Comparison of ENCODE assay signal across 19 cellular contexts in genomic region chr2:71901466-71901865, GRCh38.
DNase-seq lines count a peak whose midpoint lies in the region; ATAC-seq and TF ChIP-seq lines count a peak whose summit lies in the region.
"Had no signal": no experiment of that assay in that cellular context is flagged by ENCODE, and none has a peak within 500 bp of the region (broad histone marks: within the 10 kb centered on the region; RNA-seq: fewer than 3 reads in every experiment).

No MANE protein-coding gene starts in this region.

- POLR2A ChIA-PET in PC-3 (lab: Charles Lee; ENCODE audit: unreplicated experiment): no interaction called here

- TF ChIP-seq POLR2A in spleen (IDR thresholded peaks at IDR 0.05): no peak

- no TSS peak for BruUV-seq in PC-3 (replicated peaks; lab: Mats Ljungman, UMichigan)

- H3K4me3 ChIP-seq in PC-3 (ENCODE audit: low read length) (no peak overlapping the region), spleen (no peak overlapping the region)
- H3K4me3 ChIP-seq: HAP-1, PC-9 had no signal

- H3K36me3 ChIP-seq in PC-3 (ENCODE audit: low read depth, low read length): no peaks in the 10 kb centered on the region
- H3K36me3 ChIP-seq in spleen: no peaks in the 10 kb centered on the region
- H3K36me3 ChIP-seq: HAP-1 had no signal

- no peaks in the 10 kb centered on the region for H3K9me2 ChIP-seq in PC-3 (replicated peaks; ENCODE audit: low read length)

- H3K4me1 ChIP-seq in PC-3 (ENCODE audit: insufficient read depth, low read length): peaks cover 29% of the 10 kb centered on the region
- H3K4me1 ChIP-seq in spleen: peaks cover 0 to 17% (median 4%) of the 10 kb centered on the region in 6 donors
- H3K4me1 ChIP-seq: HAP-1 had no signal

- no peak overlapping the region for H3K4me2 ChIP-seq in PC-3 (ENCODE audit: low read length)
- H3K4me2 ChIP-seq: PC-9 had no signal

- H3K27ac ChIP-seq in PC-3 (ENCODE audit: low read length): no peak overlapping the region
- H3K27ac ChIP-seq in spleen: no peak overlapping the region
- H3K27ac ChIP-seq: PC-9 had no signal

- no peak for TF ChIP-seq CTCF in PC-3 (conservative IDR thresholded peaks at IDR 0.05; ENCODE audit: low read depth, low read length)
- no peak for TF ChIP-seq CTCF in spleen (IDR thresholded peaks at IDR 0.05 in 8 of 11, conservative IDR thresholded peaks at IDR 0.05 in 3 of 11)

- no peak overlapping the region for H2AFZ ChIP-seq in PC-3 (ENCODE audit: low read length)
- H2AFZ ChIP-seq: PC-9 had no signal

- no peaks in the 10 kb centered on the region for H3F3A ChIP-seq in PC-3 (ENCODE audit: low read length, unreplicated experiment)

- CTCF ChIA-PET in PC-3 (lab: Charles Lee): no interaction called here

- no peaks in the 10 kb centered on the region for H3K79me2 ChIP-seq in PC-3 (ENCODE audit: low read length)

- WGBS in spleen, 5 donors: 73 to 81% (median 76%) methylated on average over 1 of the region's 1 CpG

- H3K9me3 ChIP-seq in PC-3 (ENCODE audit: low read length) (no peaks in the 10 kb centered on the region), spleen (no peaks in the 10 kb centered on the region)
- H3K9me3 ChIP-seq: HAP-1 had no signal

- H4K20me1 ChIP-seq in PC-3 (ENCODE audit: low read length): no peaks in the 10 kb centered on the region

- no peak overlapping the region for H3K9ac ChIP-seq in PC-3 (ENCODE audit: low read length)

- DNase-seq in activated CD8-positive, alpha-beta memory T cell treated with anti-CD3 and anti-CD28 coated beads for 24 hours: peak; percentile 11
- no peak for DNase-seq in activated CD8-positive, alpha-beta memory T cell treated with anti-CD3 and anti-CD28 coated beads, Interleukin-2, amount 50 U/mL, for 4 hours
- peak; percentile 15 for DNase-seq in PC-3
- DNase-seq in ecto neural progenitor cell (ENCODE audit: low spot score): peak; percentile 10
- peak; percentile 18 for DNase-seq in stimulated activated CD8-positive, alpha-beta memory T cell treated with anti-CD3 and anti-CD28 coated beads, Interleukin-4, amount 100 ng/mL, for 48 hours
- no peak for DNase-seq in stimulated activated naive CD4-positive, alpha-beta T cell (lab: John Stamatoyannopoulos, UW)
- no peak for DNase-seq in spleen
- DNase-seq: 8988T, AML-193, COR-L47, DMS153, MV-4-11, NCI-H1417, NCI-H187 treated with DMSO at 0.1 percent for 48 hours, NCI-H446, NCI-H748 treated with DMSO at 0.1 percent for 48 hours, PC-9 had no signal

- intact Hi-C loops in PC-3 (cut with micrococcal nuclease) (no loop called here), spleen (cut with DNase I; ENCODE audit: low total_unique reads) (no loop called here)

- H3K27me3 ChIP-seq in PC-3 (ENCODE audit: low read length) (peaks cover 7% of the 10 kb centered on the region; the same call in 1 of the 2 replicates), spleen (replicated peaks in 1 of 7) (peaks cover 0 to 9% (median 0%) of the 10 kb centered on the region in 7 donors)

- ATAC-seq in PC-3 (no peak), HG03095 (IDR thresholded peaks at IDR 0.05; ENCODE audit: unreplicated experiment) (no peak)

Comparison
In these comparisons a context has a peak if more than half of its experiments do, and no peak if none do; other contexts are left out.
1. DNase-seq: peak in activated CD8-positive, alpha-beta memory T cell treated with anti-CD3 and anti-CD28 coated beads for 24 hours (single experiment), PC-3 (single experiment), ecto neural progenitor cell (single experiment) and stimulated activated CD8-positive, alpha-beta memory T cell treated with anti-CD3 and anti-CD28 coated beads, Interleukin-4, amount 100 ng/mL, for 48 hours (single experiment); none in activated CD8-positive, alpha-beta memory T cell treated with anti-CD3 and anti-CD28 coated beads, Interleukin-2, amount 50 U/mL, for 4 hours (single experiment), stimulated activated naive CD4-positive, alpha-beta T cell (0 of 6) and spleen (single experiment).